ENCODE assay signal across 14 cellular contexts in genomic region chr12:7730984-7731383, GRCh38. TPM values are rescaled to one million over a fixed set of nuclear protein-coding genes. Genes with fewer than 3 reads are reported as not detected.
DNase-seq lines count a peak whose midpoint lies in the region; ATAC-seq, FAIRE-seq and TF ChIP-seq lines count a peak whose summit lies in the region.
"Not testable (repeated sequence)": the region's sequence is repeated elsewhere in the genome, so short reads cannot be mapped to it uniquely, and the experiment has no call there.
"Had no signal": no experiment of that assay in that cellular context is flagged by ENCODE, and none has a peak within 500 bp of the region (broad histone marks: within the 10 kb centered on the region; RNA-seq: fewer than 3 reads in every experiment).

No MANE protein-coding gene starts in this region.

- not testable (repeated sequence) for H3K79me2 ChIP-seq in K562 (ENCODE audit: control insufficient read depth, insufficient read depth, low read length)

- H3K36me3 ChIP-seq in K562 (ENCODE audit: control insufficient read depth, insufficient read depth, low read length): not testable (repeated sequence)

- not testable (repeated sequence) for H3K9me3 ChIP-seq in K562 (replicated peaks; ENCODE audit: control insufficient read depth, insufficient read depth, low read depth, low read length)

- H3K9me3 Mint-ChIP-seq in endothelial cell (ENCODE audit: unreplicated experiment); mesothelial cell of epicardium; neural crest cell; progenitor cell of endocrine pancreas (ENCODE audit: low read depth): not testable (repeated sequence)

- not testable (repeated sequence) for H2AFZ ChIP-seq in K562 (ENCODE audit: low read depth, low read length)

- H3K4me2 ChIP-seq in K562 (ENCODE audit: insufficient read depth, low read length): not testable (repeated sequence)

- DNase-seq in OCI-M1 (lab: John Stamatoyannopoulos, UW): peak; percentile 30
- peak in 1 of 4 experiments; percentile 18 for DNase-seq in K562 (ENCODE audit: extremely low read depth in 1 of 4, low spot score in 3 of 4)
- DNase-seq in endothelial cell (ENCODE audit: low spot score); mesothelial cell of epicardium (ENCODE audit: low spot score in 2 of 2, unreplicated experiment in 2 of 2); neural crest cell (ENCODE audit: low read depth, low spot score); progenitor cell of endocrine pancreas (ENCODE audit: low spot score, unreplicated experiment): not testable (repeated sequence)

- peak overlapping the region; percentile 80 for H3K27ac Mint-ChIP-seq in endothelial cell (ENCODE audit: unreplicated experiment)
- H3K27ac Mint-ChIP-seq in mesothelial cell of epicardium: peak overlapping the region; percentile 84
- H3K27ac Mint-ChIP-seq in neural crest cell (ENCODE audit: unreplicated experiment): peak overlapping the region; percentile 76
- H3K27ac Mint-ChIP-seq in progenitor cell of endocrine pancreas: peak overlapping the region; percentile 21

- H3K4me3 ChIP-seq in K562: not testable (repeated sequence)

- in situ Hi-C loops in K562 (cut with MboI): not testable (repeated sequence)

- TF ChIP-seq EP300 in K562 (IDR thresholded peaks at IDR 0.05; ENCODE audit: low read length): not testable (repeated sequence)

- peaks cover 23% of the 10 kb centered on the region for H3K4me1 Mint-ChIP-seq in endothelial cell (ENCODE audit: unreplicated experiment)
- H3K4me1 Mint-ChIP-seq in mesothelial cell of epicardium: peaks cover 35% of the 10 kb centered on the region
- H3K4me1 Mint-ChIP-seq in neural crest cell: peaks cover 19% of the 10 kb centered on the region
- not testable (repeated sequence) for H3K4me1 Mint-ChIP-seq in progenitor cell of endocrine pancreas (ENCODE audit: low read depth)

- not testable (repeated sequence) for H3K9ac ChIP-seq in K562 (ENCODE audit: insufficient read depth in 1 of 2, low read depth in 2 of 2, low read length in 2 of 2)

- not testable (repeated sequence) for H3K9me1 ChIP-seq in K562 (ENCODE audit: control insufficient read depth, insufficient read depth, low read length)

- not testable (repeated sequence) for H3K4me3 Mint-ChIP-seq in endothelial cell (ENCODE audit: unreplicated experiment); mesothelial cell of epicardium; neural crest cell; progenitor cell of endocrine pancreas (ENCODE audit: low read depth)

- not testable (repeated sequence) for H3K27me3 ChIP-seq in K562 (ENCODE audit: control insufficient read depth in 2 of 2, insufficient read depth in 2 of 2, low read length in 2 of 2)

- TF ChIP-seq POLR2A in K562 (conservative IDR thresholded peaks at IDR 0.05): not testable (repeated sequence)

- not testable (repeated sequence) for H3K27me3 Mint-ChIP-seq in endothelial cell (ENCODE audit: unreplicated experiment); mesothelial cell of epicardium (ENCODE audit: low read depth); neural crest cell (ENCODE audit: low read depth); progenitor cell of endocrine pancreas

- CTCF ChIA-PET in K562 (lab: Yijun Ruan, JAX; ENCODE audit: low intra/inter-chr PET ratio): not testable (repeated sequence)

- not testable (repeated sequence) for TF ChIP-seq CTCF in K562 (IDR thresholded peaks at IDR 0.05 in 2 of 3, conservative IDR thresholded peaks at IDR 0.05 in 1 of 3; ENCODE audit: insufficient read depth in 2 of 3, low read depth in 1 of 3, low read length in 3 of 3); endothelial cell (IDR thresholded peaks at IDR 0.05; ENCODE audit: unreplicated experiment); mesothelial cell of epicardium (IDR thresholded peaks at IDR 0.05; ENCODE audit: unreplicated experiment); neural crest cell (conservative IDR thresholded peaks at IDR 0.05); progenitor cell of endocrine pancreas (IDR thresholded peaks at IDR 0.05; ENCODE audit: unreplicated experiment)

- FAIRE-seq in K562 (lab: Jason Lieb, UNC): not testable (repeated sequence)

- TF ChIP-seq RAD21 in K562 (CRISPR knock-in tag; conservative IDR thresholded peaks at IDR 0.05 in 1 of 2, IDR thresholded peaks at IDR 0.05 in 1 of 2): not testable (repeated sequence)

- ATAC-seq in K562: not testable (repeated sequence)

- H4K20me1 ChIP-seq in K562 (replicated peaks; ENCODE audit: control insufficient read depth, insufficient read depth, low read length): not testable (repeated sequence)

- intact Hi-C loops in K562 (cut with micrococcal nuclease): not testable (repeated sequence)

- H3K36me3 Mint-ChIP-seq in endothelial cell (ENCODE audit: low read depth, unreplicated experiment); mesothelial cell of epicardium; neural crest cell (ENCODE audit: low read depth); progenitor cell of endocrine pancreas (ENCODE audit: insufficient read depth): not testable (repeated sequence)

- POLR2A ChIA-PET in K562 (lab: Yijun Ruan, JAX): interaction anchor here (1.1 kb wide), 1 partner anchor 13 kb away, joined by 3 read pairs; no protein-coding TSS in a partner anchor

- H3K4me1 ChIP-seq in K562 (replicated peaks in 1 of 2; ENCODE audit: control insufficient read depth in 2 of 2, insufficient read depth in 2 of 2, low read length in 2 of 2): not testable (repeated sequence)

- not testable (repeated sequence) for H3K27ac ChIP-seq in K562 (ENCODE audit: extremely low read depth, low read depth, low read length)

- BruUV-seq in K562 (replicated peaks; lab: Mats Ljungman, UMichigan): not testable (repeated sequence)

RNA-seq across cellular contexts. Expression of gene CLEC4C, which starts 16.2 kb away (rescaled TPM):
- total RNA-seq in K562 (2011; cell fraction: chromatin; rRNA removed; ENCODE audit: low replicate concordance): not detected in 2 replicates
- not detected in 2 replicates for total RNA-seq in K562 (2011; cell fraction: nucleolus; rRNA removed)
- total RNA-seq in K562 (2011; cell fraction: nucleoplasm; rRNA removed): not detected in 2 replicates
- total RNA-seq in K562 (2014; rRNA removed) (not detected in 2 replicates), K562 (2014; rRNA removed; fragmentation: Illumina TruSeq; extraction: Trizol) (not detected in 2 replicates), K562 (2015; rRNA removed; fragmentation: Illumina TruSeq; extraction: Trizol) (not detected in 2 replicates), K562 (2021) (not detected in 2 replicates), endothelial cell (ENCODE audit: unreplicated experiment) (not detected), mesothelial cell of epicardium (not detected in 3 replicates), neural crest cell (not detected in 2 replicates), progenitor cell of endocrine pancreas (not detected in 2 replicates)
- polyA plus RNA-seq in K562 (2011; rRNA removed) (not detected in 2 replicates), K562 (2014; fragmentation: Illumina TruSeq; extraction: Trizol) (not detected in 2 replicates), K562 (2014; fragmentation: Nextera tagmentation; extraction: Ambion mirVana) (not detected), K562 (2014; rRNA removed) (not detected in 2 replicates)
- polyA plus RNA-seq in K562 (2011; cell fraction: cytosol; rRNA removed): not detected in 2 replicates
- not detected in 2 replicates for polyA plus RNA-seq in K562 (2011; cell fraction: nucleus; rRNA removed)
- polyA plus RNA-seq in K562 (2012): not detected in 2 replicates
- polyA minus RNA-seq in K562 (2011; rRNA and poly(A)+ RNA removed): not detected in 2 replicates
- not detected in 2 replicates for polyA minus RNA-seq in K562 (2011; cell fraction: cytosol; rRNA and poly(A)+ RNA removed)
- not detected in 2 replicates for polyA minus RNA-seq in K562 (2011; cell fraction: nucleus; rRNA and poly(A)+ RNA removed)
- total RNA-seq: A172; A673; Calu3; CD4-positive, alpha-beta memory T cell; Daoy; G401 had no signal
- polyA plus RNA-seq: BJ; CD4-positive, alpha-beta memory T cell had no signal

RNA-seq across cellular contexts. Expression of gene DPPA3, which starts 19.8 kb away (rescaled TPM):
- not detected in 2 replicates for total RNA-seq in K562 (2011; cell fraction: chromatin; rRNA removed; ENCODE audit: low replicate concordance)
- total RNA-seq in K562 (2011; cell fraction: nucleolus; rRNA removed): not detected in 2 replicates
- not detected in 2 replicates for total RNA-seq in K562 (2011; cell fraction: nucleoplasm; rRNA removed)
- total RNA-seq in K562 (2014; rRNA removed) (not detected in 2 replicates), K562 (2014; rRNA removed; fragmentation: Illumina TruSeq; extraction: Trizol) (not detected in 2 replicates), K562 (2015; rRNA removed; fragmentation: Illumina TruSeq; extraction: Trizol) (not detected in 2 replicates), K562 (2021) (not detected in 2 replicates), endothelial cell (ENCODE audit: unreplicated experiment) (0.26 TPM), mesothelial cell of epicardium (0.71 to 0.81 TPM in 2 of 3 replicates, not detected in the other), neural crest cell (not detected in 2 replicates), progenitor cell of endocrine pancreas (not detected in 2 replicates)
- polyA plus RNA-seq in K562 (2011; rRNA removed) (not detected in 2 replicates), K562 (2014; fragmentation: Illumina TruSeq; extraction: Trizol) (not detected in 2 replicates), K562 (2014; fragmentation: Nextera tagmentation; extraction: Ambion mirVana) (not detected), K562 (2014; rRNA removed) (not detected in 2 replicates)
- not detected in 2 replicates for polyA plus RNA-seq in K562 (2011; cell fraction: cytosol; rRNA removed)
- not detected in 2 replicates for polyA plus RNA-seq in K562 (2011; cell fraction: nucleus; rRNA removed)
- not detected in 2 replicates for polyA plus RNA-seq in K562 (2012)
- not detected in 2 replicates for polyA minus RNA-seq in K562 (2011; rRNA and poly(A)+ RNA removed)
- polyA minus RNA-seq in K562 (2011; cell fraction: cytosol; rRNA and poly(A)+ RNA removed): not detected in 2 replicates
- not detected in 2 replicates for polyA minus RNA-seq in K562 (2011; cell fraction: nucleus; rRNA and poly(A)+ RNA removed)
- total RNA-seq: A172; A673; Calu3; CD4-positive, alpha-beta memory T cell; Daoy; G401 had no signal
- polyA plus RNA-seq: BJ; CD4-positive, alpha-beta memory T cell had no signal

RNA-seq across cellular contexts. Expression of gene NANOGNB, which starts 34.0 kb away (rescaled TPM):
- total RNA-seq in K562 (2011; cell fraction: chromatin; rRNA removed; ENCODE audit: low replicate concordance): not detected in 2 replicates
- not detected in 2 replicates for total RNA-seq in K562 (2011; cell fraction: nucleolus; rRNA removed)
- total RNA-seq in K562 (2011; cell fraction: nucleoplasm; rRNA removed): not detected in 2 replicates
- total RNA-seq in K562 (2014; rRNA removed) (not detected in 2 replicates), K562 (2014; rRNA removed; fragmentation: Illumina TruSeq; extraction: Trizol) (not detected in 2 replicates), K562 (2015; rRNA removed; fragmentation: Illumina TruSeq; extraction: Trizol) (not detected in 2 replicates), K562 (2021) (not detected in 2 replicates), endothelial cell (ENCODE audit: unreplicated experiment) (not detected), mesothelial cell of epicardium (not detected in 3 replicates), neural crest cell (not detected in 2 replicates), progenitor cell of endocrine pancreas (not detected in 2 replicates)
- polyA plus RNA-seq in K562 (2011; rRNA removed) (not detected in 2 replicates), K562 (2014; fragmentation: Illumina TruSeq; extraction: Trizol) (not detected in 2 replicates), K562 (2014; fragmentation: Nextera tagmentation; extraction: Ambion mirVana) (not detected), K562 (2014; rRNA removed) (not detected in 2 replicates)
- not detected in 2 replicates for polyA plus RNA-seq in K562 (2011; cell fraction: cytosol; rRNA removed)
- not detected in 2 replicates for polyA plus RNA-seq in K562 (2011; cell fraction: nucleus; rRNA removed)
- not detected in 2 replicates for polyA plus RNA-seq in K562 (2012)
- polyA minus RNA-seq in K562 (2011; rRNA and poly(A)+ RNA removed): not detected in 2 replicates
- polyA minus RNA-seq in K562 (2011; cell fraction: cytosol; rRNA and poly(A)+ RNA removed): not detected in 2 replicates
- not detected in 2 replicates for polyA minus RNA-seq in K562 (2011; cell fraction: nucleus; rRNA and poly(A)+ RNA removed)
- total RNA-seq: A172; A673; Calu3; CD4-positive, alpha-beta memory T cell; Daoy; G401; H7 had no signal
- polyA plus RNA-seq: BJ; CD4-positive, alpha-beta memory T cell had no signal

RNA-seq across cellular contexts. Expression of gene GDF3, which starts 35.4 kb away (rescaled TPM):
- not detected in 2 replicates for total RNA-seq in K562 (2011; cell fraction: chromatin; rRNA removed; ENCODE audit: low replicate concordance)
- not detected in 2 replicates for total RNA-seq in K562 (2011; cell fraction: nucleolus; rRNA removed)
- total RNA-seq in K562 (2011; cell fraction: nucleoplasm; rRNA removed): not detected in 2 replicates
- total RNA-seq in K562 (2014; rRNA removed) (not detected in 2 replicates), K562 (2014; rRNA removed; fragmentation: Illumina TruSeq; extraction: Trizol) (not detected in 2 replicates), K562 (2015; rRNA removed; fragmentation: Illumina TruSeq; extraction: Trizol) (not detected in 2 replicates), K562 (2021) (not detected in 2 replicates), endothelial cell (ENCODE audit: unreplicated experiment) (77.7 TPM), mesothelial cell of epicardium (not detected in 3 replicates), neural crest cell (not detected in 2 replicates), progenitor cell of endocrine pancreas (not detected in 2 replicates)
- polyA plus RNA-seq in K562 (2011; rRNA removed) (0.05 TPM in 1 of 2 replicates, not detected in the other), K562 (2014; fragmentation: Illumina TruSeq; extraction: Trizol) (not detected in 2 replicates), K562 (2014; fragmentation: Nextera tagmentation; extraction: Ambion mirVana) (not detected), K562 (2014; rRNA removed) (not detected in 2 replicates)
- polyA plus RNA-seq in K562 (2011; cell fraction: cytosol; rRNA removed): not detected in 2 replicates
- not detected in 2 replicates for polyA plus RNA-seq in K562 (2011; cell fraction: nucleus; rRNA removed)
- not detected in 2 replicates for polyA plus RNA-seq in K562 (2012)
- not detected in 2 replicates for polyA minus RNA-seq in K562 (2011; rRNA and poly(A)+ RNA removed)
- not detected in 2 replicates for polyA minus RNA-seq in K562 (2011; cell fraction: cytosol; rRNA and poly(A)+ RNA removed)
- polyA minus RNA-seq in K562 (2011; cell fraction: nucleus; rRNA and poly(A)+ RNA removed): not detected in 2 replicates
- total RNA-seq: A172; A673; Calu3; CD4-positive, alpha-beta memory T cell; Daoy; G401 had no signal
- polyA plus RNA-seq: BJ; CD4-positive, alpha-beta memory T cell had no signal

RNA-seq across cellular contexts. Expression of gene NANOG, which starts 58.2 kb away (rescaled TPM):
- 0.32 TPM in 1 of 2 replicates, not detected in the other for total RNA-seq in K562 (2011; cell fraction: chromatin; rRNA removed; ENCODE audit: low replicate concordance)
- total RNA-seq in K562 (2011; cell fraction: nucleolus; rRNA removed): not detected in 2 replicates
- total RNA-seq in K562 (2011; cell fraction: nucleoplasm; rRNA removed): not detected in 2 replicates
- total RNA-seq in K562 (2014; rRNA removed): not detected in 2 replicates
- total RNA-seq in K562 (2014; rRNA removed; fragmentation: Illumina TruSeq; extraction: Trizol): not detected in 2 replicates
- total RNA-seq in K562 (2015; rRNA removed; fragmentation: Illumina TruSeq; extraction: Trizol): not detected in 2 replicates
- total RNA-seq in K562 (2021): 0.04 and 0.38 TPM in 2 replicates
- polyA plus RNA-seq in K562 (2011; rRNA removed): not detected in 2 replicates
- polyA plus RNA-seq in K562 (2011; cell fraction: cytosol; rRNA removed): not detected in 2 replicates
- polyA plus RNA-seq in K562 (2011; cell fraction: nucleus; rRNA removed): 0.14 TPM in 1 of 2 replicates, not detected in the other
- 0.01 TPM in 1 of 2 replicates, not detected in the other for polyA plus RNA-seq in K562 (2012)
- not detected in 2 replicates for polyA plus RNA-seq in K562 (2014; fragmentation: Illumina TruSeq; extraction: Trizol)
- polyA plus RNA-seq in K562 (2014; fragmentation: Nextera tagmentation; extraction: Ambion mirVana): not detected
- polyA plus RNA-seq in K562 (2014; rRNA removed): not detected in 2 replicates
- not detected in 2 replicates for polyA minus RNA-seq in K562 (2011; rRNA and poly(A)+ RNA removed)
- not detected in 2 replicates for polyA minus RNA-seq in K562 (2011; cell fraction: cytosol; rRNA and poly(A)+ RNA removed)
- not detected in 2 replicates for polyA minus RNA-seq in K562 (2011; cell fraction: nucleus; rRNA and poly(A)+ RNA removed)
- total RNA-seq in endothelial cell (ENCODE audit: unreplicated experiment): 4.5 TPM
- total RNA-seq in mesothelial cell of epicardium: 0.32 to 0.58 TPM (median 0.42 TPM) in 3 replicates
- total RNA-seq in neural crest cell: 0.05 TPM in 1 of 2 replicates, not detected in the other
- 0.64 and 0.74 TPM in 2 replicates for total RNA-seq in progenitor cell of endocrine pancreas
- total RNA-seq: A172; A673; Calu3; CD4-positive, alpha-beta memory T cell; Daoy; G401 had no signal
- polyA plus RNA-seq: BJ; CD4-positive, alpha-beta memory T cell had no signal

Comparison
In these comparisons a context has a peak if more than half of its experiments do, and no peak if none do; other contexts are left out.
1. H3K27ac Mint-ChIP-seq: peak in every context shown above with its lines; median percentile 84 in mesothelial cell of epicardium; 80 in endothelial cell; 76 in neural crest cell; 21 in progenitor cell of endocrine pancreas.